1 cellular context compared by ENCODE assay signal in the genomic region with DNA sequence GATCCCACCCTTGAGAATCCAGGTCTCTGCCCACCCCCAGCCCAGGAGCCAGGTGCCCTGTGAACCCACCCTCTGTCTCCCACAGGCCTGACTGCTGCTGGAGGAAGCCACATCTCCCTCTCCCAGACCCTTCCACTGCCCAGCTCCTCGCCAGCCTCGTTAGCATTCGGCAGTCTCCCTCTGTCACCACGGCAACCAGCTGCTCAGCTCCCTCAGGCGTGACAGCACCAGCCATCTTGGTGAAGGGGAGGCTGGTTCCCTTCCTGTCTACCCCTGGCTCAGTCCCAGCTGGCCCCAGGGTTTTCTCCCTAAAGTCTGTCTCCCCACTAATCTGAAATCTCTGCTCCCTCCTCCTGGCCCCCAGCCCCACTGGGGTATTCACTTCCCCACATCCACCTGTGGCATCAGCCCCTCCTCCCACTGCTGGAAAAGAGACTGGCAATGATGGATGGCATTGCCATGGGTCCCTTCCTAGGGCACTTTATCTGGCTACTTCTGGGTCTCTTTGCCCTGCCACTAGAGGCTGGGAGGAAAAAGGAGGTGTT.
TF ChIP-seq lines count a peak whose summit lies in the region.

No MANE protein-coding gene starts in this region.

TF ChIP-seq in H1, 55 proteins besides CTCF, POLR2A, EP300 and RAD21 (continued from another document):
- TF ChIP-seq CHD1 (IDR thresholded peaks at IDR 0.05; ENCODE audit: low read depth, low read length), result no peak
- peak; percentile 86 for TF ChIP-seq YY1 (IDR thresholded peaks at IDR 0.05; ENCODE audit: low read depth, low read length)
- TF ChIP-seq GABPA (IDR thresholded peaks at IDR 0.05; ENCODE audit: borderline replicate concordance, insufficient read depth, low read length), result no peak
- TF ChIP-seq ASH2L (IDR thresholded peaks at IDR 0.05; ENCODE audit: low read length), result no peak
- TF ChIP-seq CBX8 (IDR thresholded peaks at IDR 0.05; ENCODE audit: borderline replicate concordance, low read depth, low read length), result no peak
- TF ChIP-seq SUZ12 (IDR thresholded peaks at IDR 0.05; ENCODE audit: low read length), result no peak
- TF ChIP-seq JUN (IDR thresholded peaks at IDR 0.05; ENCODE audit: low read depth, low read length), result no peak
- TF ChIP-seq ZNF274 (IDR thresholded peaks at IDR 0.05; ENCODE audit: borderline replicate concordance, extremely low read depth, low read length), result no peak
- no peak for TF ChIP-seq MAFK (IDR thresholded peaks at IDR 0.05; ENCODE audit: low read depth, low read length)
- TF ChIP-seq SIN3A (conservative IDR thresholded peaks at IDR 0.05 in 1 of 2, IDR thresholded peaks at IDR 0.05 in 1 of 2; ENCODE audit: low read depth in 1 of 2, low read length in 2 of 2), result peak in 1 of 2 experiments; percentile 87; a peak in 2 of 4 replicates
- TF ChIP-seq, protein P1, sequence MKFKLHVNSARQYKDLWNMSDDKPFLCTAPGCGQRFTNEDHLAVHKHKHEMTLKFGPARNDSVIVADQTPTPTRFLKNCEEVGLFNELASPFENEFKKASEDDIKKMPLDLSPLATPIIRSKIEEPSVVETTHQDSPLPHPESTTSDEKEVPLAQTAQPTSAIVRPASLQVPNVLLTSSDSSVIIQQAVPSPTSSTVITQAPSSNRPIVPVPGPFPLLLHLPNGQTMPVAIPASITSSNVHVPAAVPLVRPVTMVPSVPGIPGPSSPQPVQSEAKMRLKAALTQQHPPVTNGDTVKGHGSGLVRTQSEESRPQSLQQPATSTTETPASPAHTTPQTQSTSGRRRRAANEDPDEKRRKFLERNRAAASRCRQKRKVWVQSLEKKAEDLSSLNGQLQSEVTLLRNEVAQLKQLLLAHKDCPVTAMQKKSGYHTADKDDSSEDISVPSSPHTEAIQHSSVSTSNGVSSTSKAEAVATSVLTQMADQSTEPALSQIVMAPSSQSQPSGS (IDR thresholded peaks at IDR 0.05; ENCODE audit: low read length), result no peak
